Comparison of ENCODE assay signal across 10 cellular contexts in the genomic region with DNA sequence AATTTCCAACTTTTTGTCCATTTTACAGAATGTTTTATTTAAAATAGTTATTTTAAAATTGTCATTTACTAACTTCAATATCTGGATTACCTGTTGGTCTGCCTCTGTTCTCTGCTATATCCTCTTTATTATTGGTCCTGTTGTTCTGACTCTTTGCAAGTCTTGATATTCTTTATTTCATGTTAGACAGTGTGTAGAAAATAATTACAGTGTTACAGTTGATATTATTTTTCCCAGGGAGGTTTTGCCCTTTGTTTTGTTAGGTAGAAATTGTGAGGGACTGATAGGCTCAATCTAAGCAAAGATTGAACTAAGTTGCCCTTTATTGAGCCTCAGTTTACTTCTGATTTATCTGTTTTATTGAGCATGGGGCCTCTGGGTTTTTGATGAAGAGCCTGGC. TPM values are rescaled to one million over a fixed set of nuclear protein-coding genes. Genes with fewer than 3 reads are reported as not detected.
"Had no signal": no experiment of that assay in that cellular context is flagged by ENCODE, and none has a peak within 500 bp of the region (broad histone marks: within the 10 kb centered on the region; RNA-seq: fewer than 3 reads in every experiment).

No MANE protein-coding gene starts in this region.

- H3K4me3 ChIP-seq: GM23248, GM23338, HAP-1 had no signal

- DNase-seq: GM23248, GOT3, H7, H9, HCEC 1CT, HFFc6 had no signal

- H3K4me1 ChIP-seq: HAP-1 had no signal

- H3K9me3 ChIP-seq: HAP-1 had no signal

- H3K36me3 ChIP-seq: HAP-1 had no signal

- H2AFZ ChIP-seq: GM23248, GM23338 had no signal

- H3K4me2 ChIP-seq: GM23338 had no signal

- H3K27ac ChIP-seq: GM23248 had no signal

RNA-seq across cellular contexts. Expression of a gene that starts 49.4 kb away (rescaled TPM):
- total RNA-seq: HFFc6 had no signal

RNA-seq across cellular contexts. Expression of a gene that starts 59.9 kb away (rescaled TPM):
- total RNA-seq: GM23248, GM23338, H1, H4, H7, H9, HFFc6 had no signal
- polyA plus RNA-seq: GM23248, GM23338, H1 had no signal
